Comparison of ENCODE assay signal across 12 cellular contexts in the genomic region with DNA sequence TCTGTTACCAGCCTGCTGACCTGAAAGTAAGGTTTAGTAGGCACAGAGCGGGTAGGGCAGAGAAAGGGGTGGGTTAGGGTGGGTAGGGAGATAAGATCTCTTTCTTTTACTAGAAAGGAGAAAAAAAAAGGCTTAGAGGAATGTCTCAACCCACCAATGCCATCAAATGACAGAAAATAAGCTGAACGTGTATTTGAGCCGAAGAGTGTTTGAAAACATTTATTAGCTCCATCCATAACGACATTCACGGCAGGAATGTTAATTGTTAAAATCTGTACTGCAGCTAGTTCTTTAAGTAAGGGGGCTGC.
DNase-seq lines count a peak whose midpoint lies in the region; TF ChIP-seq lines count a peak whose summit lies in the region.
"Had no signal": no experiment of that assay in that cellular context is flagged by ENCODE, and none has a peak within 500 bp of the region (broad histone marks: within the 10 kb centered on the region; RNA-seq: fewer than 3 reads in every experiment).

No MANE protein-coding gene starts in this region.

- peak overlapping the region; percentile 91 for H3K27ac Mint-ChIP-seq in type B pancreatic cell
- H3K27ac Mint-ChIP-seq: activated T-cell treated with anti-CD3 and anti-CD28 coated beads, Interleukin-2, amount 50 U/mL, for 24 hours had no signal

- no CpG with 5 or more reads among the region's 5 CpGs for WGBS in mesenchymal stem cell

- no peak overlapping the region for H3K14ac ChIP-seq in mesenchymal stem cell (ENCODE audit: low read length in 2 of 2)

- no peak overlapping the region for H3K4ac ChIP-seq in mesenchymal stem cell (ENCODE audit: low read depth in 1 of 2, low read length in 2 of 2)

- H3K27ac ChIP-seq in VCaP, result peak overlapping the region; percentile 97
- H3K27ac ChIP-seq in mesenchymal stem cell (ENCODE audit: low read length, poor library complexity, severe bottlenecking), result peak overlapping the region; percentile 94
- H3K27ac ChIP-seq: cardiac muscle cell had no signal

- H3K36me3 Mint-ChIP-seq in type B pancreatic cell, result no peaks in the 10 kb centered on the region

- H3K36me3 ChIP-seq in mesenchymal stem cell (ENCODE audit: control insufficient read depth in 1 of 2, insufficient read depth in 2 of 2, low read depth in 1 of 2, low read length in 2 of 2), result no peaks in the 10 kb centered on the region
- H3K36me3 ChIP-seq: cardiac muscle cell had no signal

- H2BK120ac ChIP-seq in mesenchymal stem cell (ENCODE audit: low read depth, low read length), result peak overlapping the region; percentile 55

- H4K91ac ChIP-seq in mesenchymal stem cell (ENCODE audit: low read length), result no peak overlapping the region

- H2BK15ac ChIP-seq in mesenchymal stem cell (ENCODE audit: low read depth, poor library complexity, severe bottlenecking), result no peak overlapping the region

- peak overlapping the region in 1 of 2 experiments; percentile 8 for H3K4me3 ChIP-seq in mesenchymal stem cell (ENCODE audit: insufficient read depth in 1 of 2, low read depth in 1 of 2, low read length in 2 of 2)
- H3K4me3 ChIP-seq: cardiac muscle cell had no signal

- peak; percentile 70 for DNase-seq in DMS53 (lab: John Stamatoyannopoulos, UW)
- DNase-seq in DMS53 treated with DMSO at 0.1 percent for 48 hours (lab: John Stamatoyannopoulos, UW; ENCODE audit: unreplicated experiment), result no peak
- DNase-seq in mesenchymal stem cell, result peak; percentile 26
- DNase-seq in type B pancreatic cell (ENCODE audit: extremely low spot score, unreplicated experiment), result no peak
- no peak for DNase-seq in superior temporal gyrus (ENCODE audit: extremely low spot score)
- DNase-seq in activated naive CD4-positive, alpha-beta T cell (lab: John Stamatoyannopoulos, UW), result no peak
- no peak for DNase-seq in NCI-H526 treated with DMSO at 0.1 percent for 48 hours (lab: John Stamatoyannopoulos, UW)
- DNase-seq: activated T-cell treated with anti-CD3 and anti-CD28 coated beads, Interleukin-2, amount 50 U/mL, for 24 hours; GF-D8; NCI-H1417 treated with DMSO at 0.1 percent for 48 hours had no signal

- H3K9me3 Mint-ChIP-seq in type B pancreatic cell, result peaks cover 9% of the 10 kb centered on the region
- H3K9me3 Mint-ChIP-seq: activated T-cell treated with anti-CD3 and anti-CD28 coated beads, Interleukin-2, amount 50 U/mL, for 24 hours had no signal

- peak overlapping the region; percentile 86 for H3K9ac ChIP-seq in mesenchymal stem cell (ENCODE audit: low read length)

- no peak overlapping the region for H4K8ac ChIP-seq in mesenchymal stem cell (ENCODE audit: low read length)

- peaks cover 5% of the 10 kb centered on the region for H3K4me1 ChIP-seq in mesenchymal stem cell (ENCODE audit: control insufficient read depth, insufficient read depth, low read depth, low read length)

- no peak overlapping the region for H3K23ac ChIP-seq in mesenchymal stem cell (ENCODE audit: low read length in 2 of 2)

- no peaks in the 10 kb centered on the region for H3K9me3 ChIP-seq in mesenchymal stem cell (ENCODE audit: control insufficient read depth, low read length)

- H3K4me1 Mint-ChIP-seq in type B pancreatic cell (ENCODE audit: unreplicated experiment), result peaks cover 40% of the 10 kb centered on the region

- H2BK5ac ChIP-seq in mesenchymal stem cell (ENCODE audit: low read depth, low read length, poor library complexity, severe bottlenecking), result peak overlapping the region; percentile 39

- H3K4me3 Mint-ChIP-seq in type B pancreatic cell, result peak overlapping the region; percentile 69
- H3K4me3 Mint-ChIP-seq: activated T-cell treated with anti-CD3 and anti-CD28 coated beads, Interleukin-2, amount 50 U/mL, for 24 hours had no signal

- no peaks in the 10 kb centered on the region for H3K27me3 Mint-ChIP-seq in type B pancreatic cell
- H3K27me3 Mint-ChIP-seq: activated T-cell treated with anti-CD3 and anti-CD28 coated beads, Interleukin-2, amount 50 U/mL, for 24 hours had no signal

- H3K4me2 ChIP-seq in mesenchymal stem cell (ENCODE audit: low read length, poor library complexity, severe bottlenecking), result peak overlapping the region; percentile 73

- H3K27me3 ChIP-seq in mesenchymal stem cell (ENCODE audit: control insufficient read depth in 1 of 2, insufficient read depth in 1 of 2, low read length in 2 of 2), result no peaks in the 10 kb centered on the region
- H3K27me3 ChIP-seq: cardiac muscle cell had no signal

- no peak for TF ChIP-seq CTCF in VCaP (conservative IDR thresholded peaks at IDR 0.05)
- no peak for TF ChIP-seq CTCF in type B pancreatic cell (conservative IDR thresholded peaks at IDR 0.05)

- H3K18ac ChIP-seq in mesenchymal stem cell (ENCODE audit: low read depth in 1 of 2, low read length in 2 of 2), result no peak overlapping the region

- no peak overlapping the region for H2AK5ac ChIP-seq in mesenchymal stem cell (ENCODE audit: low read length, severe bottlenecking)

- H2AFZ ChIP-seq in mesenchymal stem cell (ENCODE audit: low read depth, low read length), result no peak overlapping the region

- no peak overlapping the region for H2BK12ac ChIP-seq in mesenchymal stem cell (ENCODE audit: low read length in 2 of 2)

- H3K79me1 ChIP-seq in mesenchymal stem cell (replicated peaks; ENCODE audit: low read length, poor library complexity, severe bottlenecking), result no peaks in the 10 kb centered on the region

Comparison
In these comparisons a context has a peak if more than half of its experiments do, and no peak if none do; other contexts are left out.
1. DNase-seq: peak in DMS53 (single experiment) and mesenchymal stem cell (single experiment); none in DMS53 treated with DMSO at 0.1 percent for 48 hours (single experiment), type B pancreatic cell (single experiment), superior temporal gyrus (single experiment), activated naive CD4-positive, alpha-beta T cell (0 of 4) and NCI-H526 treated with DMSO at 0.1 percent for 48 hours (single experiment).